Comparison of ENCODE assay signal across 1 cellular context in genomic region chr14:24885410-24885913, GRCh38.
A peak's percentile ranks its signal among the peaks of the same experiment; 100 is the strongest.
TF ChIP-seq lines count a peak whose summit lies in the region.

No MANE protein-coding gene starts in this region.

TF ChIP-seq in HepG2, 621 proteins besides CTCF, POLR2A, EP300 and RAD21 (continued from another document):
- peak; percentile 82; the same call in 1 of the 2 replicates for TF ChIP-seq SOX13 (IDR thresholded peaks at IDR 0.05)
- TF ChIP-seq SOX13 (CRISPR knock-in tag; conservative IDR thresholded peaks at IDR 0.05 in 1 of 2, IDR thresholded peaks at IDR 0.05 in 1 of 2): peak in 1 of 2 experiments; percentile 98; a peak in 2 of 4 replicates
- TF ChIP-seq, protein P1, sequence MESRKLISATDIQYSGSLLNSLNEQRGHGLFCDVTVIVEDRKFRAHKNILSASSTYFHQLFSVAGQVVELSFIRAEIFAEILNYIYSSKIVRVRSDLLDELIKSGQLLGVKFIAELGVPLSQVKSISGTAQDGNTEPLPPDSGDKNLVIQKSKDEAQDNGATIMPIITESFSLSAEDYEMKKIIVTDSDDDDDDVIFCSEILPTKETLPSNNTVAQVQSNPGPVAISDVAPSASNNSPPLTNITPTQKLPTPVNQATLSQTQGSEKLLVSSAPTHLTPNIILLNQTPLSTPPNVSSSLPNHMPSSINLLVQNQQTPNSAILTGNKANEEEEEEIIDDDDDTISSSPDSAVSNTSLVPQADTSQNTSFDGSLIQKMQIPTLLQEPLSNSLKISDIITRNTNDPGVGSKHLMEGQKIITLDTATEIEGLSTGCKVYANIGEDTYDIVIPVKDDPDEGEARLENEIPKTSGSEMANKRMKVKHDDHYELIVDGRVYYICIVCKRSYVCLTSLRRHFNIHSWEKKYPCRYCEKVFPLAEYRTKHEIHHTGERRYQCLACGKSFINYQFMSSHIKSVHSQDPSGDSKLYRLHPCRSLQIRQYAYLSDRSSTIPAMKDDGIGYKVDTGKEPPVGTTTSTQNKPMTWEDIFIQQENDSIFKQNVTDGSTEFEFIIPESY (CRISPR knock-in tag; IDR thresholded peaks at IDR 0.05): 0 out of 2 replicates have a peak, but pooled peaks have one; percentile 5
- no peak for TF ChIP-seq MEF2D (CRISPR knock-in tag; IDR thresholded peaks at IDR 0.05)
- TF ChIP-seq, protein P2, sequence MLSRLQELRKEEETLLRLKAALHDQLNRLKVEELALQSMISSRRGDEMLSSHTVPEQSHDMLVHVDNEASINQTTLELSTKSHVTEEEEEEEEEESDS (CRISPR knock-in tag; IDR thresholded peaks at IDR 0.05; ENCODE audit: borderline replicate concordance): no peak
- no peak for TF ChIP-seq GTF2F1 (IDR thresholded peaks at IDR 0.05; ENCODE audit: low read length)
- TF ChIP-seq AHDC1 (CRISPR knock-in tag; IDR thresholded peaks at IDR 0.05; ENCODE audit: borderline replicate concordance): peak; percentile 79; the same call in 1 of the 2 replicates
- TF ChIP-seq GFI1 (CRISPR knock-in tag; IDR thresholded peaks at IDR 0.05; ENCODE audit: borderline replicate concordance): peak; percentile 80
- no peak for TF ChIP-seq ZNF652 (CRISPR knock-in tag; IDR thresholded peaks at IDR 0.05; ENCODE audit: borderline replicate concordance, low read depth)
- TF ChIP-seq E2F1 (CRISPR knock-in tag; IDR thresholded peaks at IDR 0.05): no peak
